ENCODE assay signal across 8 cellular contexts in the genomic region with DNA sequence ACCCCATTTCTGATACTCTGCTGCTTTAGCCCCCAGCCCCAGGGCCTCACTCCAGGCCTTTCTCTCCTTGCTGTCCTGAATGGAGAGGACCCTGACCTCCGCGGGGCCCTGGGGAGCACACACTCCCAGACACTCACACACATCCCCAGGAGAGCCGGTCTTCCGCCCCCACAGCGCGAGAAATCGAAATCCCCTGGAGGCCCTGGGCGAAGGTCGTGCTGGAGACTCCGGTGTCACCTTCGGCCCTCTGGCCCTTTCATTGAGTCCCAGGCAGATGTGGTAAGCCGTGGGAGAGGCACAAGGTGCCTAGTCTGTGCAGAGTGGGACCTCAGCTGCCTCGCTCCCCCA. TPM values are rescaled to one million over a fixed set of nuclear protein-coding genes. Genes with fewer than 3 reads are reported as not detected.
DNase-seq lines count a peak whose midpoint lies in the region; ATAC-seq and TF ChIP-seq lines count a peak whose summit lies in the region.

No MANE protein-coding gene starts in this region.

- DNase-seq in AG10803 (ENCODE audit: low read depth) = no peak
- peak; percentile 9 for DNase-seq in HT-29 (ENCODE audit: low spot score)
- no peak for DNase-seq in cardiac fibroblast (ENCODE audit: low read depth in 2 of 2)
- no peak for DNase-seq in natural killer cell
- no peak for DNase-seq in A172 (ENCODE audit: low spot score)
- no peak for DNase-seq in NCI-H1694 (lab: John Stamatoyannopoulos, UW)
- no peak for DNase-seq in kidney tubule cell (ENCODE audit: low spot score)
- no peak for DNase-seq in NAMALWA (ENCODE audit: low spot score)

- peak overlapping the region; percentile 91 for H3K4me3 Mint-ChIP-seq in natural killer cell

- intact Hi-C loops in natural killer cell (cut with micrococcal nuclease) = no loop called here

- TF ChIP-seq CTCF in AG10803 (conservative IDR thresholded peaks at IDR 0.05; ENCODE audit: low read length) (no peak), cardiac fibroblast (IDR thresholded peaks at IDR 0.05; ENCODE audit: low read depth, low read length) (no peak), natural killer cell (IDR thresholded peaks at IDR 0.05) (no peak)

- H3K27me3 Mint-ChIP-seq in natural killer cell (ENCODE audit: low read depth in 2 of 2) = peaks cover 7 to 8% of the 10 kb centered on the region in 2 donors

- H3K4me3 ChIP-seq in AG10803 (ENCODE audit: low read length) = peak overlapping the region; percentile 68
- H3K4me3 ChIP-seq in cardiac fibroblast (replicated peaks in 1 of 2; ENCODE audit: low read depth in 2 of 2, low read length in 2 of 2) = peak overlapping the region; percentile 68 to 70

- ATAC-seq in natural killer cell = no peak

- peaks cover 24 to 33% of the 10 kb centered on the region in 2 donors for H3K4me1 Mint-ChIP-seq in natural killer cell

- H3K9me3 Mint-ChIP-seq in natural killer cell = no peaks in the 10 kb centered on the region

- peak overlapping the region in 1 of 2 donors; percentile 82 for H3K27ac Mint-ChIP-seq in natural killer cell

- no peaks in the 10 kb centered on the region for H3K36me3 Mint-ChIP-seq in natural killer cell

RNA-seq across cellular contexts. Expression of gene GOLGA8B, which starts 0.8 kb away (rescaled TPM):
- 9.8 and 18.1 TPM in 2 replicates for total RNA-seq in HT-29 (2014; rRNA removed; shearing (Covaris generic))
- 100 to 1,000 TPM; 156 to 239 (median 183) TPM for total RNA-seq in natural killer cell
- 13.6 and 18.7 TPM in 2 replicates for total RNA-seq in A172 (2014; rRNA removed; shearing (Covaris generic))
